Comparison of ENCODE assay signal across 8 cellular contexts in genomic region chr17:50479522-50480141, GRCh38. TPM values are rescaled to one million over a fixed set of nuclear protein-coding genes. Genes with fewer than 3 reads are reported as not detected.
A peak's percentile ranks its signal among the peaks of the same experiment; 100 is the strongest.
DNase-seq lines count a peak whose midpoint lies in the region; ATAC-seq and TF ChIP-seq lines count a peak whose summit lies in the region.

No MANE protein-coding gene starts in this region.

- H3K4me3 ChIP-seq in ascending aorta = peak overlapping the region; percentile 68 to 71

- H3K36me3 ChIP-seq in ascending aorta = peaks cover 10 to 20% of the 10 kb centered on the region in 2 donors

- peaks cover 7 to 27% of the 10 kb centered on the region in 2 donors for H3K4me1 ChIP-seq in ascending aorta

- H3K27ac ChIP-seq in ascending aorta = peak overlapping the region; percentile 79 to 88

- intact Hi-C loops in ascending aorta (cut with DNase I) = loop anchor here (2.0 to 5.0 kb wide), 4 partner anchors 29 to 303 kb away; partner anchors contain the start of genes LRRC59 and MYCBPAP
- intact Hi-C loops in sciatic nerve (cut with DNase I) = loop anchor here (10.0 kb wide), 1 partner anchor 135 kb away; no protein-coding TSS in a partner anchor

- peaks cover 20% of the 10 kb centered on the region for H3K4me1 Mint-ChIP-seq in T-helper 2 cell treated with Interferon-gamma antibody and Interleukin-4, amounts not matched to agents 5 μg/mL and 100 μg/mL, for 36 hours (ENCODE audit: low read depth)

- no peaks in the 10 kb centered on the region for H3K9me3 ChIP-seq in ascending aorta

- peak; percentile 48 to 53 (median 50) for TF ChIP-seq CTCF in ascending aorta (IDR thresholded peaks at IDR 0.05)

- H3K27ac Mint-ChIP-seq in T-helper 2 cell treated with Interferon-gamma antibody and Interleukin-4, amounts not matched to agents 5 μg/mL and 100 μg/mL, for 36 hours = peak overlapping the region; percentile 57

- H3K27me3 Mint-ChIP-seq in T-helper 2 cell treated with Interferon-gamma antibody and Interleukin-4, amounts not matched to agents 5 μg/mL and 100 μg/mL, for 36 hours (ENCODE audit: low read depth) = peaks cover 8% of the 10 kb centered on the region

- H3K36me3 Mint-ChIP-seq in T-helper 2 cell treated with Interferon-gamma antibody and Interleukin-4, amounts not matched to agents 5 μg/mL and 100 μg/mL, for 36 hours (ENCODE audit: low read depth) = peaks cover 9% of the 10 kb centered on the region

- no peaks in the 10 kb centered on the region for H3K9me3 Mint-ChIP-seq in T-helper 2 cell treated with Interferon-gamma antibody and Interleukin-4, amounts not matched to agents 5 μg/mL and 100 μg/mL, for 36 hours

- peak; percentile 75 for DNase-seq in A172 (ENCODE audit: low spot score)
- DNase-seq in NCI-H1694 (lab: John Stamatoyannopoulos, UW) = peak; percentile 64
- peak; percentile 51 for DNase-seq in T-helper 2 cell treated with Interferon-gamma antibody and Interleukin-4, amounts not matched to agents 5 μg/mL and 100 μg/mL, for 36 hours (ENCODE audit: low spot score)
- peak; percentile 36 to 82 for DNase-seq in ascending aorta (ENCODE audit: low spot score in 2 of 2)
- peak; percentile 88 for DNase-seq in hepatic stellate cell (ENCODE audit: low spot score)
- DNase-seq in sciatic nerve (ENCODE audit: low spot score) = peak; percentile 81

- peak overlapping the region; percentile 89 for H3K4me3 Mint-ChIP-seq in T-helper 2 cell treated with Interferon-gamma antibody and Interleukin-4, amounts not matched to agents 5 μg/mL and 100 μg/mL, for 36 hours

- no peaks in the 10 kb centered on the region for H3K27me3 ChIP-seq in ascending aorta

- ATAC-seq in GM18907 (IDR thresholded peaks at IDR 0.05; ENCODE audit: unreplicated experiment) = peak; percentile 43
- peak; percentile 54 for ATAC-seq in sciatic nerve
- ATAC-seq in HG03520 (IDR thresholded peaks at IDR 0.05; ENCODE audit: unreplicated experiment) = no peak

RNA-seq across cellular contexts. Expression of gene RSAD1, which starts 1.0 kb away (rescaled TPM):
- total RNA-seq in A172 (2014; rRNA removed; shearing (Covaris generic)) = 16.0 and 16.6 TPM in 2 replicates
- total RNA-seq in ascending aorta (36.7 TPM), sciatic nerve (33.3 TPM)

RNA-seq across cellular contexts. Expression of gene CHAD, which starts 11.0 kb away (rescaled TPM):
- not detected in 2 replicates for total RNA-seq in A172 (2014; rRNA removed; shearing (Covaris generic))
- total RNA-seq in ascending aorta = not detected
- not detected for total RNA-seq in sciatic nerve

RNA-seq across cellular contexts. Expression of gene MYCBPAP, which starts 28.6 kb away (rescaled TPM):
- not detected in 2 replicates for total RNA-seq in A172 (2014; rRNA removed; shearing (Covaris generic))
- total RNA-seq in ascending aorta = 7.9 TPM
- 3.3 TPM for total RNA-seq in sciatic nerve

RNA-seq across cellular contexts. Expression of gene EPN3, which starts 52.9 kb away (rescaled TPM):
- total RNA-seq in A172 (2014; rRNA removed; shearing (Covaris generic)) = 0.14 TPM in 1 of 2 replicates, not detected in the other
- total RNA-seq in ascending aorta (0.85 TPM), sciatic nerve (0.27 TPM)

RNA-seq across cellular contexts. Expression of gene ACSF2, which starts 53.6 kb away (rescaled TPM):
- 40.4 and 41.0 TPM in 2 replicates for total RNA-seq in A172 (2014; rRNA removed; shearing (Covaris generic))
- total RNA-seq in ascending aorta (26.1 TPM), sciatic nerve (37.8 TPM)
